ENCODE assay signal across 20 cellular contexts in the genomic region with DNA sequence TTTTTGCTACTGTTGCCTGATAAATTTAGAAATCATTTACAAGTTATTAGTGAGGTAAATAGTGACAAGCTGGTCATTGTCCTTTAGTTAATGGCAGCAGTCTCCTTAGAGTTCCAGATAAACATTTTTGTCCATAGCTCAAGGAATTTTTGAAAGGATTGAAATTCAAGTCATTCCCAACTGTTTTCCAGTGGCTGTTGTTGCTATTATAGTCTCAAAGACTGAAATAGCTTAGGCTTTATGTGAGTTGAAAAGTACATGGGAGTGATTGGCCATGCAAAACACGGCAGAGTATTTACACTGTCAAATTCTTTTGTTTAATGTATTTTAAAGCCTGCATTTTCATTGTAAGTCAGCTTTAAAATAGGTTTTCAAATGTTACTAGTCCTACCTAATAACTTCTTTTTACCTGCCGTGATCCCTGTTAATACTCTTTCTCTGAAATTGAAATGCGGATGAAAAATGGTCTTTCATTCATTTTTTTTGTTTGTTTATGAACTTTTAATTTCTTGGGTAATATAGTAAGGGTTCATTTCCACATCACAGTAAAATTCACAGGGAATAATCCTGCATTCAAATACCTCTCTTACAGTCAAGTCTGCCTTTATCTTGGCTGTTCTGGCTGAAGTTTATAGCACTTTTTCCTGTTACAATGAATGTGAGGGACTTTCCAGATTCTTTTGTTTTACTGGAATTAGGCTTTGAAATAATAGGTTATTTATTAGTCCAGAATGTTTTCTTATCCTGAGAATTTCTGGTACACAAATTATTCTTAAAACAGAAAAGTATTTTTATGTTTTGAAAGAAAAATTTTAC.
DNase-seq lines count a peak whose midpoint lies in the region; TF ChIP-seq lines count a peak whose summit lies in the region.
"Had no signal": no experiment of that assay in that cellular context is flagged by ENCODE, and none has a peak within 500 bp of the region (broad histone marks: within the 10 kb centered on the region; RNA-seq: fewer than 3 reads in every experiment).

No MANE protein-coding gene starts in this region.

- no peak overlapping the region for H2BK12ac ChIP-seq in H9 (ENCODE audit: insufficient read length, low read depth, low read length)

- intact Hi-C loops in sigmoid colon (cut with DNase I): no loop called here

- no peaks in the 10 kb centered on the region for H3K9me3 Mint-ChIP-seq in H9
- H3K9me3 Mint-ChIP-seq: activated CD4-positive, alpha-beta memory T cell treated with anti-CD3 and anti-CD28 coated beads, Interleukin-2, amount 10 ng/mL, durations not matched to agents 7 days and 5 days; activated naive CD4-positive, alpha-beta T cell treated with anti-CD3 and anti-CD28 coated beads, Interleukin-2, amount 10 ng/mL, durations not matched to agents 7 days and 5 days; activated T-cell treated with anti-CD3 and anti-CD28 coated beads, Interleukin-2, amount 50 U/mL, for 4 hours; memory B cell; neural crest cell had no signal

- H3K27ac Mint-ChIP-seq in H9: peak overlapping the region in 1 of 3 experiments; percentile 76; a peak in 2 of 7 replicates
- H3K27ac Mint-ChIP-seq: activated CD4-positive, alpha-beta memory T cell treated with anti-CD3 and anti-CD28 coated beads, Interleukin-2, amount 10 ng/mL, durations not matched to agents 7 days and 5 days; activated naive CD4-positive, alpha-beta T cell treated with anti-CD3 and anti-CD28 coated beads, Interleukin-2, amount 10 ng/mL, durations not matched to agents 7 days and 5 days; B cell; T-helper 17 cell had no signal

- no peak overlapping the region for H4K5ac ChIP-seq in H9 (ENCODE audit: insufficient read length, low read depth, low read length)

- no peak overlapping the region for H3K23ac ChIP-seq in H9 (ENCODE audit: insufficient read length, low read depth, low read length)

- 73 to 78% methylated on average over 3 of the region's 3 CpGs for WGBS in sigmoid colon, 2 donors
- no CpG with 5 or more reads among the region's 3 CpGs for WGBS in H9 (ENCODE audit: extremely low coverage, insufficient read length, low lambda C conversion rate)

- no peaks in the 10 kb centered on the region for H3K36me3 Mint-ChIP-seq in H9 (ENCODE audit: insufficient read depth in 1 of 3, low read depth in 3 of 3)
- H3K36me3 Mint-ChIP-seq: activated naive CD4-positive, alpha-beta T cell treated with anti-CD3 and anti-CD28 coated beads, Interleukin-2, amount 10 ng/mL, durations not matched to agents 7 days and 5 days had no signal

- H3K9me3 ChIP-seq in HUES6 (ENCODE audit: control insufficient read depth, insufficient read depth, low read depth, low read length) (no peaks in the 10 kb centered on the region), iPS-20b (ENCODE audit: insufficient read depth, low read depth, low read length) (no peaks in the 10 kb centered on the region), sigmoid colon (no peaks in the 10 kb centered on the region), H9 (ENCODE audit: control insufficient read depth, low read depth, low read length) (no peaks in the 10 kb centered on the region)
- H3K9me3 ChIP-seq: Caco-2 had no signal

- TF ChIP-seq EP300 in sigmoid colon (IDR thresholded peaks at IDR 0.05): no peak

- H3K9ac ChIP-seq in HUES6 (ENCODE audit: low read length) (no peak overlapping the region), iPS-20b (ENCODE audit: low read depth, low read length) (peak overlapping the region; percentile 0; the same call in 1 of the 2 replicates), H9 (ENCODE audit: extremely low read depth, insufficient read length, low read length) (no peak overlapping the region)

- no peak overlapping the region for H3T11ph ChIP-seq in H9 (ENCODE audit: low read length)

- H2BK20ac ChIP-seq in H9 (ENCODE audit: low read depth, low read length, poor library complexity, severe bottlenecking): no peak overlapping the region

- H3K79me2 ChIP-seq in H9 (ENCODE audit: insufficient read depth, low read length): no peaks in the 10 kb centered on the region

- no peak overlapping the region for H2BK120ac ChIP-seq in H9 (ENCODE audit: low read depth, low read length, poor library complexity, severe bottlenecking)

- no peaks in the 10 kb centered on the region for H3K79me1 ChIP-seq in H9 (ENCODE audit: insufficient read depth, low read depth, low read length, poor library complexity, severe bottlenecking)

- no peak for DNase-seq in brain microvascular endothelial cell
- no peak for DNase-seq in sigmoid colon
- no peak for DNase-seq in H9
- no peak for DNase-seq in retina
- no peak for DNase-seq in hippocampal formation (lab: John Stamatoyannopoulos, UW)
- DNase-seq: activated CD4-positive, alpha-beta memory T cell treated with anti-CD3 and anti-CD28 coated beads, Interleukin-2, amount 10 ng/mL, durations not matched to agents 7 days and 5 days; activated naive CD4-positive, alpha-beta T cell treated with anti-CD3 and anti-CD28 coated beads, Interleukin-2, amount 10 ng/mL, durations not matched to agents 7 days and 5 days; activated T-cell treated with anti-CD3 and anti-CD28 coated beads, Interleukin-2, amount 50 U/mL, for 4 hours; Caco-2; erythroblast; NCI-H1930; NCI-H510A; SHP77 treated with DMSO at 0.1 percent for 48 hours; stimulated activated CD4-positive, alpha-beta T cell treated with anti-CD3 and anti-CD28 coated beads, Interleukin-2, amount 100 ng/mL, for 48 hours; T-helper 17 cell had no signal

- H2AK5ac ChIP-seq in H9 (ENCODE audit: insufficient read length, low read length): no peak overlapping the region

- H3K4me2 ChIP-seq in H9 (ENCODE audit: insufficient read depth, insufficient read length, low read length): no peak overlapping the region

- peak overlapping the region; percentile 36 for H3K27ac ChIP-seq in HUES6 (ENCODE audit: low read depth, low read length)
- peak overlapping the region; percentile 4 for H3K27ac ChIP-seq in brain microvascular endothelial cell
- no peak overlapping the region for H3K27ac ChIP-seq in iPS-20b (ENCODE audit: low read length)
- peak overlapping the region in 3 of 4 donors; percentile 6 to 62 (median 20) for H3K27ac ChIP-seq in sigmoid colon
- H3K27ac ChIP-seq in H9 (ENCODE audit: insufficient read length, low read depth, low read length): no peak overlapping the region

- H3K4me3 Mint-ChIP-seq in H9: no peak overlapping the region
- H3K4me3 Mint-ChIP-seq: activated CD4-positive, alpha-beta memory T cell treated with anti-CD3 and anti-CD28 coated beads, Interleukin-2, amount 10 ng/mL, durations not matched to agents 7 days and 5 days; activated naive CD4-positive, alpha-beta T cell treated with anti-CD3 and anti-CD28 coated beads, Interleukin-2, amount 10 ng/mL, durations not matched to agents 7 days and 5 days; activated T-cell treated with anti-CD3 and anti-CD28 coated beads, Interleukin-2, amount 50 U/mL, for 4 hours; B cell; memory B cell; neural crest cell; T-helper 17 cell had no signal

- H2AFZ ChIP-seq in H9 (ENCODE audit: low read length): no peak overlapping the region

- no peaks in the 10 kb centered on the region for H3K27me3 Mint-ChIP-seq in H9 (ENCODE audit: low read depth)
- H3K27me3 Mint-ChIP-seq: activated CD4-positive, alpha-beta memory T cell treated with anti-CD3 and anti-CD28 coated beads, Interleukin-2, amount 10 ng/mL, durations not matched to agents 7 days and 5 days; activated naive CD4-positive, alpha-beta T cell treated with anti-CD3 and anti-CD28 coated beads, Interleukin-2, amount 10 ng/mL, durations not matched to agents 7 days and 5 days; B cell; memory B cell; T-helper 17 cell had no signal

- H3K14ac ChIP-seq in H9 (ENCODE audit: insufficient read depth, low read length): no peak overlapping the region

- H3K4me3 ChIP-seq in HUES6 (ENCODE audit: low read depth, low read length): peak overlapping the region; percentile 27; the same call in 1 of the 2 replicates
- H3K4me3 ChIP-seq in brain microvascular endothelial cell (ENCODE audit: low read depth, low read length): no peak overlapping the region
- H3K4me3 ChIP-seq in iPS-20b (ENCODE audit: low read length): peak overlapping the region; percentile 23; the same call in 1 of the 2 replicates
- no peak overlapping the region for H3K4me3 ChIP-seq in sigmoid colon

- TF ChIP-seq CTCF in brain microvascular endothelial cell (IDR thresholded peaks at IDR 0.05; ENCODE audit: low read depth, low read length, missing control alignments): no peak
- TF ChIP-seq CTCF in sigmoid colon (IDR thresholded peaks at IDR 0.05): no peak
- no peak for TF ChIP-seq CTCF in H9 (conservative IDR thresholded peaks at IDR 0.05)

- H4K8ac ChIP-seq in H9 (replicated peaks; ENCODE audit: insufficient read length, low read depth, low read length): no peak overlapping the region

- H4K91ac ChIP-seq in H9 (ENCODE audit: insufficient read length, low read depth, low read length): no peak overlapping the region

- no peak overlapping the region for H3K56ac ChIP-seq in H9 (ENCODE audit: insufficient read length, low read depth, low read length)

- TF ChIP-seq POLR2A in sigmoid colon (IDR thresholded peaks at IDR 0.05): no peak

- no peak overlapping the region for H3K4ac ChIP-seq in H9 (ENCODE audit: low read depth, low read length)

- H4K20me1 ChIP-seq in H9 (ENCODE audit: control insufficient read depth, insufficient read depth, insufficient read length): no peaks in the 10 kb centered on the region

- in situ Hi-C loops in brain microvascular endothelial cell (cut with HindIII; ENCODE audit: low pct_ligation_motif_present, low sequenced_read_pairs): no loop called here

- no peaks in the 10 kb centered on the region for H3K27me3 ChIP-seq in HUES6 (ENCODE audit: control insufficient read depth, insufficient read depth, low read length)
- H3K27me3 ChIP-seq in brain microvascular endothelial cell (replicated peaks): no peaks in the 10 kb centered on the region
- no peaks in the 10 kb centered on the region for H3K27me3 ChIP-seq in iPS-20b (ENCODE audit: insufficient read depth, low read length)
- H3K27me3 ChIP-seq in sigmoid colon: no peaks in the 10 kb centered on the region
- H3K27me3 ChIP-seq in H9 (ENCODE audit: insufficient read depth, low read length): no peaks in the 10 kb centered on the region

- peaks cover 70 to 77% of the 10 kb centered on the region in 2 experiments for H3K4me1 Mint-ChIP-seq in H9
- H3K4me1 Mint-ChIP-seq: activated naive CD4-positive, alpha-beta T cell treated with anti-CD3 and anti-CD28 coated beads, Interleukin-2, amount 10 ng/mL, durations not matched to agents 7 days and 5 days had no signal

- H2BK15ac ChIP-seq in H9 (ENCODE audit: low read depth, low read length): no peak overlapping the region

- H3K23me2 ChIP-seq in H9 (ENCODE audit: insufficient read length, low read depth, low read length, poor library complexity, severe bottlenecking): no peaks in the 10 kb centered on the region

- H3K36me3 ChIP-seq in HUES6 (ENCODE audit: control insufficient read depth, insufficient read depth, low read length): no peaks in the 10 kb centered on the region
- no peaks in the 10 kb centered on the region for H3K36me3 ChIP-seq in brain microvascular endothelial cell (replicated peaks)
- H3K36me3 ChIP-seq in iPS-20b (ENCODE audit: insufficient read depth, low read depth, low read length): no peaks in the 10 kb centered on the region
- no peaks in the 10 kb centered on the region for H3K36me3 ChIP-seq in sigmoid colon

- no peak overlapping the region for H3K18ac ChIP-seq in H9 (ENCODE audit: insufficient read length, low read depth, low read length)

- H3K4me1 ChIP-seq in HUES6 (ENCODE audit: control insufficient read depth, insufficient read depth, low read length) (peaks cover 74% of the 10 kb centered on the region), iPS-20b (ENCODE audit: insufficient read depth, low read length) (peaks cover 75% of the 10 kb centered on the region), sigmoid colon (peaks cover 0 to 77% (median 66%) of the 10 kb centered on the region in 4 donors), H9 (ENCODE audit: insufficient read depth, low read length) (peaks cover 20% of the 10 kb centered on the region; the same call in 1 of the 2 replicates)

- no peak overlapping the region for H2BK5ac ChIP-seq in H9 (ENCODE audit: insufficient read length, low read length)

Comparison
In these comparisons a context has a peak if more than half of its experiments do, and no peak if none do; other contexts are left out.
1. H3K27ac ChIP-seq: peak in HUES6 (single experiment), brain microvascular endothelial cell (single experiment) and sigmoid colon (3 of 4); none in iPS-20b (single experiment) and H9 (single experiment).
2. H3K4me3 ChIP-seq: peak in HUES6 (single experiment) and iPS-20b (single experiment); none in brain microvascular endothelial cell (single experiment) and sigmoid colon (0 of 4).